8 cellular contexts compared by ENCODE assay signal in genomic region chr18:79964330-79965118, GRCh38.
A peak's percentile ranks its signal among the peaks of the same experiment; 100 is the strongest.
DNase-seq lines count a peak whose midpoint lies in the region; ATAC-seq lines count a peak whose summit lies in the region.

HSBP1L1 (plus strand) TSS chr18:79964643; CDS start chr18:79964736, 93 bp downstream.

- no peak within 1 kb of the TSS; the same call in 1 of the 2 replicates for H3K9ac ChIP-seq in HUES48 (ENCODE audit: low read depth, low read length)

- peak; percentile 70 for ATAC-seq in GM21360 (IDR thresholded peaks at IDR 0.05; ENCODE audit: unreplicated experiment)

- H3K4me3 ChIP-seq in HUES48 (ENCODE audit: low read depth, low read length), result peak within 1 kb of the TSS; percentile 50; the same call in 1 of the 2 replicates

- H3K9me3 ChIP-seq in HUES48 (ENCODE audit: control insufficient read depth, insufficient read depth, low read length), result no peaks in the 10 kb centered on the region

- peak within 1 kb of the TSS; percentile 39 for H3K27ac ChIP-seq in HUES48 (ENCODE audit: low read depth, low read length)

- in situ Hi-C loops in T47D (cut with HindIII; ENCODE audit: low pct_unique_long_range_greater_than_20kb, low sequenced_read_pairs), result no loop called here

- H3K4me1 ChIP-seq in HUES48 (ENCODE audit: control insufficient read depth, insufficient read depth, low read length), result peaks cover 18% of the 10 kb centered on the region

- peaks cover 56% of the 10 kb centered on the region for H3K27me3 ChIP-seq in HUES48 (ENCODE audit: control insufficient read depth, insufficient read depth, low read length)

- H3K36me3 ChIP-seq in HUES48 (ENCODE audit: control insufficient read depth, insufficient read depth, low read length), result no peaks in the 10 kb centered on the region

- DNase-seq in DMS79 (lab: John Stamatoyannopoulos, UW) (peak; percentile 28), T-helper 22 cell (ENCODE audit: low read depth) (peak; percentile 37), T47D (ENCODE audit: low read depth in 1 of 2, low spot score in 1 of 2) (peak; percentile 62 to 87), iPS-NIHi7 (ENCODE audit: extremely low spot score) (peak; percentile 79), inferior parietal cortex (ENCODE audit: extremely low spot score) (no peak)
- peak; percentile 61 for DNase-seq in stimulated activated CD4-positive, alpha-beta T cell treated with anti-CD3 and anti-CD28 coated beads, Interleukin-12 subunit alpha, Interleukin-12 subunit beta, amount 100 ng/mL, for 4 hours
